Comparison of ENCODE assay signal across 9 cellular contexts in genomic region chr18:72433756-72434155, GRCh38.
"Had no signal": no experiment of that assay in that cellular context is flagged by ENCODE, and none has a peak within 500 bp of the region (broad histone marks: within the 10 kb centered on the region; RNA-seq: fewer than 3 reads in every experiment).

No MANE protein-coding gene starts in this region.

- H3K4me2 ChIP-seq: GM23338, KMS-11 had no signal

- H3K27ac ChIP-seq: KMS-11 had no signal

- FAIRE-seq: H1, H54, HTR-8/SVneo had no signal

- H2AFZ ChIP-seq: GM23338 had no signal

- H3K9ac ChIP-seq: KMS-11 had no signal

- H3K27ac Mint-ChIP-seq: GM23338, H9 had no signal

- H3K4me3 Mint-ChIP-seq: GM23338, H9, IgD-negative memory B cell had no signal

- H3K4me1 Mint-ChIP-seq: GM23338, H9 had no signal

- H3K27me3 Mint-ChIP-seq: IgD-negative memory B cell had no signal

- DNase-seq: H9, HCEC 1CT, KBM-7 had no signal

- H3K4me3 ChIP-seq: GM23338 had no signal

- ATAC-seq: GM23338 had no signal
